In genomic region chr12:54421175-54421872, GRCh38 we compare ENCODE assay signal across 1 cellular context.
A peak's percentile ranks its signal among the peaks of the same experiment; 100 is the strongest.
TF ChIP-seq lines count a peak whose summit lies in the region.

No MANE protein-coding gene starts in this region.

TF ChIP-seq in K562, 482 proteins besides CTCF, POLR2A, EP300 and RAD21 (continued from another document and continues in another):
- TF ChIP-seq RREB1 (CRISPR knock-in tag; IDR thresholded peaks at IDR 0.05) (no peak), ZNF143 (CRISPR knock-in tag; IDR thresholded peaks at IDR 0.05) (no peak), NFIC (IDR thresholded peaks at IDR 0.05) (no peak), GTF2A2 (tag; IDR thresholded peaks at IDR 0.05) (no peak), E4F1 (CRISPR knock-in tag; IDR thresholded peaks at IDR 0.05; ENCODE audit: borderline replicate concordance) (no peak), ZNF232 (CRISPR knock-in tag; IDR thresholded peaks at IDR 0.05) (no peak), ZNF609 (CRISPR knock-in tag; IDR thresholded peaks at IDR 0.05; ENCODE audit: borderline replicate concordance) (no peak), ZNF184 (CRISPR knock-in tag; IDR thresholded peaks at IDR 0.05) (no peak), PHB (CRISPR knock-in tag; IDR thresholded peaks at IDR 0.05) (no peak), C11orf30 (IDR thresholded peaks at IDR 0.05; ENCODE audit: low read depth) (no peak), ZNF347 (CRISPR knock-in tag; IDR thresholded peaks at IDR 0.05; ENCODE audit: low read depth) (no peak), ZNF76 (CRISPR knock-in tag; IDR thresholded peaks at IDR 0.05; ENCODE audit: borderline replicate concordance) (no peak), TSC22D4 (tag; IDR thresholded peaks at IDR 0.05) (no peak), ZBTB12 (CRISPR knock-in tag; IDR thresholded peaks at IDR 0.05) (no peak), MCM5 (IDR thresholded peaks at IDR 0.05; ENCODE audit: low read depth) (no peak), ZNF165 (CRISPR knock-in tag; IDR thresholded peaks at IDR 0.05; ENCODE audit: borderline replicate concordance) (no peak), TFE3 (CRISPR knock-in tag; IDR thresholded peaks at IDR 0.05) (no peak), SIX5 (IDR thresholded peaks at IDR 0.05; ENCODE audit: borderline replicate concordance in 1 of 2, insufficient read depth in 1 of 2, low read depth in 1 of 2, low read length in 2 of 2) (no peak), HCFC1 (IDR thresholded peaks at IDR 0.05; ENCODE audit: low read depth, low read length) (no peak), TEAD4 (IDR thresholded peaks at IDR 0.05; ENCODE audit: low read length) (no peak), TEAD4 (CRISPR knock-in tag; IDR thresholded peaks at IDR 0.05; ENCODE audit: borderline replicate concordance) (no peak), ZEB2 (IDR thresholded peaks at IDR 0.05) (no peak), BRF2 (IDR thresholded peaks at IDR 0.05; ENCODE audit: borderline replicate concordance, insufficient read depth, insufficient read length) (no peak), LARP7 (IDR thresholded peaks at IDR 0.05) (0 out of 2 replicates have a peak, but pooled peaks have one; percentile 27), ARHGAP35 (IDR thresholded peaks at IDR 0.05; ENCODE audit: partially characterized antibody) (no peak), PYGO2 (tag; IDR thresholded peaks at IDR 0.05) (no peak), RBBP5 (IDR thresholded peaks at IDR 0.05; ENCODE audit: borderline replicate concordance, insufficient read depth, low read length, poor library complexity, severe bottlenecking) (no peak), RHOXF2B (CRISPR knock-in tag; conservative IDR thresholded peaks at IDR 0.05) (no peak), E2F8 (IDR thresholded peaks at IDR 0.05; ENCODE audit: low read depth, partially characterized antibody) (no peak), NFATC3 (IDR thresholded peaks at IDR 0.05) (no peak), SREBF1 (IDR thresholded peaks at IDR 0.05; ENCODE audit: borderline replicate concordance, low read depth, low read length) (no peak), FOSL1 (tag; conservative IDR thresholded peaks at IDR 0.05) (0 out of 2 replicates have a peak, but pooled peaks have one; percentile 26), TOE1 (IDR thresholded peaks at IDR 0.05; ENCODE audit: borderline replicate concordance) (no peak), TOE1 (CRISPR knock-in tag; IDR thresholded peaks at IDR 0.05; ENCODE audit: borderline replicate concordance, low read depth) (no peak), FOXP1 (CRISPR knock-in tag; IDR thresholded peaks at IDR 0.05) (no peak), FOXK2 (conservative IDR thresholded peaks at IDR 0.05 in 1 of 2, IDR thresholded peaks at IDR 0.05 in 1 of 2; ENCODE audit: low read depth in 2 of 2) (peak; percentile 59 to 74; a peak in 3 of 4 replicates), RCOR1 (IDR thresholded peaks at IDR 0.05; ENCODE audit: borderline replicate concordance in 1 of 2, low read depth in 2 of 2, low read length in 2 of 2) (0 out of 4 replicates have a peak, but pooled peaks of 1 of the 2 experiments have one; percentile 52), GABPB1 (CRISPR knock-in tag; IDR thresholded peaks at IDR 0.05) (0 out of 2 replicates have a peak, but pooled peaks have one; percentile 7), USF1 (CRISPR knock-in tag; IDR thresholded peaks at IDR 0.05) (no peak)
